Comparison of ENCODE assay signal across 27 cellular contexts in genomic region chr9:105468875-105469274, GRCh38.
"Had no signal": no experiment of that assay in that cellular context is flagged by ENCODE, and none has a peak within 500 bp of the region (broad histone marks: within the 10 kb centered on the region; RNA-seq: fewer than 3 reads in every experiment).

No MANE protein-coding gene starts in this region.

- H3K27me3 Mint-ChIP-seq: naive B cell had no signal

- H3K4me1 Mint-ChIP-seq: mesothelial cell of epicardium; naive B cell; naive thymus-derived CD8-positive, alpha-beta T cell had no signal

- H3K9me3 Mint-ChIP-seq: naive thymus-derived CD8-positive, alpha-beta T cell had no signal

- FAIRE-seq: islet of Langerhans, keratinocyte had no signal

- H3K4me3 Mint-ChIP-seq: mesothelial cell of epicardium; naive B cell; naive thymus-derived CD8-positive, alpha-beta T cell had no signal

- H3K27ac ChIP-seq: coronary artery, dorsolateral prefrontal cortex, epithelial cell of prostate, esophagus squamous epithelium, gastrocnemius medialis, heart right ventricle, left lung, lower lobe of right lung had no signal

- H3K4me3 ChIP-seq: coronary artery, dorsolateral prefrontal cortex, esophagus squamous epithelium, gastrocnemius medialis, heart right ventricle, left lung, lower lobe of right lung, mucosa of descending colon had no signal

- H3K9me3 ChIP-seq: esophagus squamous epithelium, gastrocnemius medialis, heart right ventricle, left lung, lower lobe of right lung, mucosa of descending colon had no signal

- H3K4me1 ChIP-seq: esophagus squamous epithelium, gastrocnemius medialis, heart right ventricle, left lung, lower lobe of right lung had no signal

- H3K27me3 ChIP-seq: dorsolateral prefrontal cortex, esophagus squamous epithelium, gastrocnemius medialis, heart right ventricle, left lung had no signal

- DNase-seq: dermis blood vessel endothelial cell; dorsolateral prefrontal cortex; effector CD4-positive, alpha-beta T cell; effector memory CD4-positive, alpha-beta T cell; erythroblast; esophagus squamous epithelium; foreskin fibroblast; foreskin melanocyte; gastrocnemius medialis; glutamatergic neuron; head of caudate nucleus; heart right ventricle; hippocampal formation; left cardiac atrium; left lung; left ventricle myocardium superior; lower lobe of right lung; mesenchymal stem cell; mucosa of descending colon; naive B cell; naive thymus-derived CD8-positive, alpha-beta T cell had no signal

- H3K27ac Mint-ChIP-seq: mesothelial cell of epicardium; naive B cell; naive thymus-derived CD8-positive, alpha-beta T cell had no signal

- ATAC-seq: esophagus mucosa; gastrocnemius medialis; heart right ventricle; left cardiac atrium; left lung; left ventricle myocardium superior; lower lobe of right lung; mucosa of descending colon; naive thymus-derived CD8-positive, alpha-beta T cell had no signal
